Comparison of ENCODE assay signal across 32 cellular contexts in genomic region chr5:9564752-9565151, GRCh38. TPM values are rescaled to one million over a fixed set of nuclear protein-coding genes. Genes with fewer than 3 reads are reported as not detected.
"Had no signal": no experiment of that assay in that cellular context is flagged by ENCODE, and none has a peak within 500 bp of the region (broad histone marks: within the 10 kb centered on the region; RNA-seq: fewer than 3 reads in every experiment).

No MANE protein-coding gene starts in this region.

- H3K9me3 Mint-ChIP-seq: activated CD4-positive, alpha-beta T cell treated with anti-CD3 and anti-CD28 coated beads, Interleukin-2, amount 10 ng/mL, durations not matched to agents 7 days and 5 days; activated naive CD8-positive, alpha-beta T cell treated with anti-CD3 and anti-CD28 coated beads, Interleukin-2, amount 10 ng/mL, durations not matched to agents 7 days and 5 days; activated T-cell treated with anti-CD3 and anti-CD28 coated beads, Interleukin-2, amount 50 U/mL, for 24 hours had no signal

- H3K4me1 Mint-ChIP-seq: activated CD4-positive, alpha-beta T cell treated with anti-CD3 and anti-CD28 coated beads for 36 hours; activated CD4-positive, alpha-beta T cell treated with anti-CD3 and anti-CD28 coated beads, Interleukin-2, amount 10 ng/mL, durations not matched to agents 7 days and 5 days; activated naive CD4-positive, alpha-beta T cell treated with anti-CD3 and anti-CD28 coated beads, Interleukin-2, amount 50 U/mL, for 24 hours; activated naive CD8-positive, alpha-beta T cell treated with anti-CD3 and anti-CD28 coated beads, Interleukin-2, amount 10 ng/mL, durations not matched to agents 7 days and 5 days; brain had no signal

- H3K4me3 ChIP-seq: adrenal gland, K562, SJCRH30, SK-N-MC had no signal

- H3K36me3 Mint-ChIP-seq: activated naive CD4-positive, alpha-beta T cell treated with anti-CD3 and anti-CD28 coated beads, Interleukin-2, amount 50 U/mL, for 24 hours; activated naive CD8-positive, alpha-beta T cell treated with anti-CD3 and anti-CD28 coated beads, Interleukin-2, amount 10 ng/mL, durations not matched to agents 7 days and 5 days; brain; WTC11 had no signal

- H3K4me1 ChIP-seq: adrenal gland, SJCRH30 had no signal

- H3K27me3 Mint-ChIP-seq: activated CD4-positive, alpha-beta T cell treated with anti-CD3 and anti-CD28 coated beads, Interleukin-2, amount 10 ng/mL, durations not matched to agents 7 days and 5 days; activated naive CD8-positive, alpha-beta T cell treated with anti-CD3 and anti-CD28 coated beads, Interleukin-2, amount 10 ng/mL, durations not matched to agents 7 days and 5 days; activated T-cell treated with anti-CD3 and anti-CD28 coated beads, Interleukin-2, amount 50 U/mL, for 24 hours had no signal

- H3K9me3 ChIP-seq: adrenal gland, SJCRH30 had no signal

- H3K36me3 ChIP-seq: adrenal gland, SJCRH30 had no signal

- H3K4me3 Mint-ChIP-seq: activated CD4-positive, alpha-beta T cell treated with anti-CD3 and anti-CD28 coated beads for 36 hours; activated CD4-positive, alpha-beta T cell treated with anti-CD3 and anti-CD28 coated beads, Interleukin-2, amount 10 ng/mL, durations not matched to agents 7 days and 5 days; activated CD8-positive, alpha-beta T cell treated with anti-CD3 and anti-CD28 coated beads, Interleukin-2, amount 10 ng/mL, durations not matched to agents 7 days and 5 days; activated naive CD4-positive, alpha-beta T cell treated with anti-CD3 and anti-CD28 coated beads, Interleukin-2, amount 50 U/mL, for 24 hours; activated naive CD8-positive, alpha-beta T cell treated with anti-CD3 and anti-CD28 coated beads, Interleukin-2, amount 10 ng/mL, durations not matched to agents 7 days and 5 days; activated T-cell treated with anti-CD3 and anti-CD28 coated beads, Interleukin-2, amount 50 U/mL, for 24 hours; brain; WTC11 had no signal

- H3K27ac Mint-ChIP-seq: activated CD4-positive, alpha-beta T cell treated with anti-CD3 and anti-CD28 coated beads for 36 hours; activated CD4-positive, alpha-beta T cell treated with anti-CD3 and anti-CD28 coated beads, Interleukin-2, amount 10 ng/mL, durations not matched to agents 7 days and 5 days; activated CD8-positive, alpha-beta T cell treated with anti-CD3 and anti-CD28 coated beads, Interleukin-2, amount 10 ng/mL, durations not matched to agents 7 days and 5 days; activated naive CD4-positive, alpha-beta T cell treated with anti-CD3 and anti-CD28 coated beads, Interleukin-2, amount 50 U/mL, for 24 hours; activated naive CD8-positive, alpha-beta T cell treated with anti-CD3 and anti-CD28 coated beads, Interleukin-2, amount 10 ng/mL, durations not matched to agents 7 days and 5 days; activated T-cell treated with anti-CD3 and anti-CD28 coated beads, Interleukin-2, amount 50 U/mL, for 24 hours; activated T-helper 2 cell treated with anti-CD3 and anti-CD28 coated beads, Interferon-gamma antibody, Interleukin-2, Interleukin-4, amounts not matched to agents 10 μg/mL and 5 μg/mL and 100 μg/mL, durations not matched to agents 14 hours and 24 hours and 36 hours; brain; WTC11 had no signal

- H3K27me3 ChIP-seq: adrenal gland, SJCRH30 had no signal

- FAIRE-seq: bronchial epithelial cell, K562, TTC549 had no signal

- DNase-seq: activated CD4-positive, alpha-beta T cell treated with anti-CD3 and anti-CD28 coated beads for 36 hours; activated CD4-positive, alpha-beta T cell treated with anti-CD3 and anti-CD28 coated beads, Interleukin-2, amount 10 ng/mL, durations not matched to agents 7 days and 5 days; activated CD4-positive, alpha-beta T cell treated with anti-CD3 and anti-CD28 coated beads, Interleukin-2, amount 50 U/mL, for 48 hours; activated CD8-positive, alpha-beta T cell treated with anti-CD3 and anti-CD28 coated beads, Interleukin-2, amount 10 ng/mL, durations not matched to agents 7 days and 5 days; activated gamma-delta T cell; activated naive CD4-positive, alpha-beta T cell treated with Interleukin-2 at 50 U/mL for 16 hours; activated naive CD8-positive, alpha-beta T cell treated with anti-CD3 and anti-CD28 coated beads, Interleukin-2, amount 10 ng/mL, durations not matched to agents 7 days and 5 days; activated T-cell treated with anti-CD3 and anti-CD28 coated beads, Interleukin-2, amount 50 U/mL, for 24 hours; adrenal gland; anterior cingulate cortex; caudate nucleus; cerebellar nuclear complex; NCI-H1092; NCI-H1436 treated with DMSO at 0.1 percent for 48 hours; NCI-H1694 treated with DMSO at 0.1 percent for 48 hours; NCI-H2029; NCI-H345; NCI-H524 treated with DMSO at 0.1 percent for 48 hours; NK-92 treated with Interleukin-12 subunit alpha and Interleukin-12 subunit beta, amount 100 ng/mL, for 24 hours; OCI-M1; SHP77; SJCRH30 had no signal

- ATAC-seq: activated CD4-positive, alpha-beta T cell treated with anti-CD3 and anti-CD28 coated beads for 36 hours; activated CD4-positive, CD25-positive, alpha-beta regulatory T cell treated with anti-CD3 and anti-CD28 coated beads, Interleukin-2, amount 50 U/mL, for 24 hours; activated CD8-positive, alpha-beta T cell treated with anti-CD3 and anti-CD28 coated beads, Interleukin-2, amount 10 ng/mL, durations not matched to agents 7 days and 5 days; K562; Panc1; WTC11 had no signal

- H3K27ac ChIP-seq: adrenal gland, SJCRH30, SK-N-MC had no signal

RNA-seq across cellular contexts. Expression of gene SEMA5A, which starts 18.9 kb away (rescaled TPM):
- total RNA-seq: activated CD8-positive, alpha-beta T cell treated with anti-CD3 and anti-CD28 coated beads, Interleukin-2, amount 10 ng/mL, durations not matched to agents 7 days and 5 days; SJCRH30 had no signal
- polyA plus RNA-seq: K562 had no signal
